11 cellular contexts compared by ENCODE assay signal in genomic region chrX:11437642-11438379, GRCh38.
DNase-seq lines count a peak whose midpoint lies in the region; ATAC-seq and TF ChIP-seq lines count a peak whose summit lies in the region.
"Had no signal": no experiment of that assay in that cellular context is flagged by ENCODE, and none has a peak within 500 bp of the region (broad histone marks: within the 10 kb centered on the region; RNA-seq: fewer than 3 reads in every experiment).

No MANE protein-coding gene starts in this region.

- intact Hi-C loops in psoas muscle (cut with DNase I) (no loop called here), prostate gland (cut with DNase I) (no loop called here), colonic mucosa (cut with DNase I) (no loop called here)

- H3K9me3 ChIP-seq in SK-N-SH (no peaks in the 10 kb centered on the region), psoas muscle (no peaks in the 10 kb centered on the region), prostate gland (no peaks in the 10 kb centered on the region), colonic mucosa (no peaks in the 10 kb centered on the region)
- H3K9me3 ChIP-seq: breast epithelium had no signal

- H3K4me3 ChIP-seq in SK-N-SH (ENCODE audit: low read depth in 2 of 2, low read length in 1 of 2) (no peak overlapping the region), fibroblast of the aortic adventitia (ENCODE audit: low read depth, low read length) (no peak overlapping the region), psoas muscle (no peak overlapping the region), prostate gland (no peak overlapping the region), colonic mucosa (no peak overlapping the region)
- H3K4me3 ChIP-seq: breast epithelium had no signal

- peak in 3 of 4 donors; percentile 34 to 57 (median 51) for ATAC-seq in psoas muscle
- ATAC-seq: activated CD8-positive, alpha-beta T cell treated with anti-CD3 and anti-CD28 coated beads for 36 hours; Panc1 had no signal

- TF ChIP-seq RAD21 in SK-N-SH (IDR thresholded peaks at IDR 0.05; ENCODE audit: low read length), result no peak

- 0 out of 2 replicates have a peak overlapping the region, but pooled peaks have one; percentile 35 for H3K4me2 ChIP-seq in SK-N-SH

- WGBS in SK-N-SH (ENCODE audit: low lambda C conversion rate), result 34% methylated on average over 15 of the region's 15 CpGs
- 43 to 63% (median 53%) methylated on average over 15 of the region's 15 CpGs for WGBS in psoas muscle, 3 donors
- WGBS in prostate gland, result 86% methylated on average over 15 of the region's 15 CpGs

- H3F3A ChIP-seq in SK-N-SH (replicated peaks; ENCODE audit: insufficient read depth), result peaks cover 15% of the 10 kb centered on the region

- POLR2A ChIA-PET in SK-N-SH (lab: Yijun Ruan, JAX), result no interaction called here

- H2AFZ ChIP-seq in SK-N-SH (ENCODE audit: low read depth), result 0 out of 2 replicates have a peak overlapping the region, but pooled peaks have one; percentile 44

- CTCF ChIA-PET in SK-N-SH (lab: Yijun Ruan, JAX), result interaction anchor here (1.1 kb wide), 1 partner anchor 294 kb away, joined by 3 read pairs; no protein-coding TSS in a partner anchor

- H4K20me1 ChIP-seq in SK-N-SH (ENCODE audit: insufficient read depth), result no peaks in the 10 kb centered on the region

- H3K9ac ChIP-seq in SK-N-SH (no peak overlapping the region), colonic mucosa (ENCODE audit: low read depth in 2 of 2, low read length in 2 of 2) (no peak overlapping the region)

- no peaks in the 10 kb centered on the region for H3K36me3 ChIP-seq in SK-N-SH (replicated peaks in 1 of 2; ENCODE audit: control insufficient read depth in 1 of 2, insufficient read depth in 2 of 2, low read length in 1 of 2)
- H3K36me3 ChIP-seq in psoas muscle (ENCODE audit: insufficient read depth in 1 of 2, low read depth in 1 of 2), result no peaks in the 10 kb centered on the region
- no peaks in the 10 kb centered on the region for H3K36me3 ChIP-seq in prostate gland
- no peaks in the 10 kb centered on the region for H3K36me3 ChIP-seq in colonic mucosa
- H3K36me3 ChIP-seq: breast epithelium had no signal

- no peak for TF ChIP-seq POLR2A in prostate gland (IDR thresholded peaks at IDR 0.05)

- H3K27ac ChIP-seq in SK-N-SH (ENCODE audit: low read depth in 2 of 2, low read length in 1 of 2) (peak overlapping the region in 1 of 2 experiments; percentile 45; a peak in 1 of 4 replicates), psoas muscle (no peak overlapping the region), prostate gland (peak overlapping the region in 1 of 2 donors; percentile 23), colonic mucosa (no peak overlapping the region)

- peak; percentile 13 for DNase-seq in DMS 273 treated with DMSO at 0.1 percent for 48 hours (lab: John Stamatoyannopoulos, UW)
- no peak for DNase-seq in SK-N-SH
- peak; percentile 53 for DNase-seq in fibroblast of the aortic adventitia (ENCODE audit: low read depth)
- DNase-seq in psoas muscle, result peak; percentile 45 to 58
- DNase-seq in prostate gland (ENCODE audit: low spot score), result no peak
- DNase-seq in midbrain (lab: John Stamatoyannopoulos, UW), result no peak
- DNase-seq in colonic mucosa, result no peak
- DNase-seq in NCI-H446 (lab: John Stamatoyannopoulos, UW), result no peak
- DNase-seq: activated CD8-positive, alpha-beta T cell treated with anti-CD3 and anti-CD28 coated beads for 36 hours had no signal

- TF ChIP-seq CTCF in SK-N-SH (IDR thresholded peaks at IDR 0.05) (no peak), fibroblast of the aortic adventitia (IDR thresholded peaks at IDR 0.05; ENCODE audit: insufficient read depth, low read length) (no peak), psoas muscle (IDR thresholded peaks at IDR 0.05) (no peak), prostate gland (IDR thresholded peaks at IDR 0.05) (no peak), colonic mucosa (IDR thresholded peaks at IDR 0.05) (no peak)

- H3K4me1 ChIP-seq in SK-N-SH (ENCODE audit: control insufficient read depth in 1 of 2, insufficient read depth in 2 of 2, low read depth in 1 of 2, low read length in 1 of 2) (peaks cover 0 to 16% of the 10 kb centered on the region in 2 experiments; a peak in 1 of 4 replicates), psoas muscle (no peaks in the 10 kb centered on the region), prostate gland (replicated peaks) (no peaks in the 10 kb centered on the region), colonic mucosa (no peaks in the 10 kb centered on the region)
- H3K4me1 ChIP-seq: breast epithelium had no signal

- H3K79me2 ChIP-seq in SK-N-SH (ENCODE audit: insufficient read depth), result no peaks in the 10 kb centered on the region

- TF ChIP-seq EP300 in SK-N-SH (IDR thresholded peaks at IDR 0.05; ENCODE audit: borderline replicate concordance in 1 of 2, low read depth in 1 of 2, low read length in 1 of 2), result no peak

- H3K27me3 ChIP-seq in SK-N-SH (ENCODE audit: insufficient read depth) (no peaks in the 10 kb centered on the region), psoas muscle (ENCODE audit: insufficient read depth in 3 of 3, low read length in 2 of 3) (peaks cover 0 to 3% (median 0%) of the 10 kb centered on the region in 3 donors), prostate gland (replicated peaks; ENCODE audit: insufficient read depth) (no peaks in the 10 kb centered on the region), colonic mucosa (no peaks in the 10 kb centered on the region)

- H3K9me2 ChIP-seq in SK-N-SH, result no peaks in the 10 kb centered on the region

TF ChIP-seq in SK-N-SH, 30 proteins besides CTCF, POLR2A, EP300 and RAD21:
- TF ChIP-seq RXRA (IDR thresholded peaks at IDR 0.05; ENCODE audit: borderline replicate concordance, low read depth) (no peak), JUND (IDR thresholded peaks at IDR 0.05) (no peak), SMC3 (IDR thresholded peaks at IDR 0.05; ENCODE audit: low read depth, low read length) (no peak), EZH2phosphoT487 (IDR thresholded peaks at IDR 0.05; ENCODE audit: borderline replicate concordance, low read depth) (no peak), POLR2AphosphoS5 (IDR thresholded peaks at IDR 0.05; ENCODE audit: low read depth, low read length) (no peak), FOSL2 (IDR thresholded peaks at IDR 0.05; ENCODE audit: borderline replicate concordance, low read depth) (no peak), TCF12 (IDR thresholded peaks at IDR 0.05) (peak; percentile 51; the same call in 1 of the 2 replicates)
- TF ChIP-seq, protein P1, sequence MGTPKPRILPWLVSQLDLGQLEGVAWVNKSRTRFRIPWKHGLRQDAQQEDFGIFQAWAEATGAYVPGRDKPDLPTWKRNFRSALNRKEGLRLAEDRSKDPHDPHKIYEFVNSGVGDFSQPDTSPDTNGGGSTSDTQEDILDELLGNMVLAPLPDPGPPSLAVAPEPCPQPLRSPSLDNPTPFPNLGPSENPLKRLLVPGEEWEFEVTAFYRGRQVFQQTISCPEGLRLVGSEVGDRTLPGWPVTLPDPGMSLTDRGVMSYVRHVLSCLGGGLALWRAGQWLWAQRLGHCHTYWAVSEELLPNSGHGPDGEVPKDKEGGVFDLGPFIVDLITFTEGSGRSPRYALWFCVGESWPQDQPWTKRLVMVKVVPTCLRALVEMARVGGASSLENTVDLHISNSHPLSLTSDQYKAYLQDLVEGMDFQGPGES (IDR thresholded peaks at IDR 0.05; ENCODE audit: low read depth, low read length), result no peak

Comparison
In these comparisons a context has a peak if more than half of its experiments do, and no peak if none do; other contexts are left out.
1. DNase-seq: peak in DMS 273 treated with DMSO at 0.1 percent for 48 hours (single experiment), fibroblast of the aortic adventitia (single experiment) and psoas muscle (2 of 2); none in SK-N-SH (single experiment), prostate gland (single experiment), midbrain (single experiment), colonic mucosa (single experiment) and NCI-H446 (0 of 2).